17 cellular contexts compared by ENCODE assay signal in the genomic region with DNA sequence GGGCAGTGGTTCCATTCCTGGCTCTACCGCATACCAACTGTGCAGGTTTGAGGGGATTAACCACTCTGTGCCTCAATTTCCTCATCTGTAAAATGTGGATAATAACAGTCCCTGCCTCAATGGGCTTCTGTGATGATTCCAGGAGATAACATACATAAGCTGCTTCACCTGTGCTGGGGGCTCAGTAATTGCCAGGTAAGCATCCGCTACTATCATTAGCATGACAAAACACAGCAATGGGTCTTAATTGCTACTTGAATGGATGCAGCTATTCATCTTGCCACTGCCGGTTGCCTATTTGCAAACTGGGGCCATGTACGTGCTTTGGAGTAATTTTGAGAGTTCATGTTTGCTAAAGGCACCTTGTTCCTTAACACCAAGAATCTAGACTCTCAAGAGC.
DNase-seq lines count a peak whose midpoint lies in the region; ATAC-seq and TF ChIP-seq lines count a peak whose summit lies in the region.
"Had no signal": no experiment of that assay in that cellular context is flagged by ENCODE, and none has a peak within 500 bp of the region (broad histone marks: within the 10 kb centered on the region; RNA-seq: fewer than 3 reads in every experiment).

No MANE protein-coding gene starts in this region.

- no peak overlapping the region for H2AFZ ChIP-seq in H9 (ENCODE audit: low read length)

- H2BK5ac ChIP-seq in H9 (ENCODE audit: insufficient read length, low read length), result no peak overlapping the region

- H3K56ac ChIP-seq in H9 (ENCODE audit: insufficient read length, low read depth, low read length), result no peak overlapping the region

- H3K9me3 ChIP-seq in H9 (ENCODE audit: control insufficient read depth, low read depth, low read length), result no peaks in the 10 kb centered on the region
- H3K9me3 ChIP-seq in left lung, result peaks cover 0 to 14% of the 10 kb centered on the region in 2 donors

- H3K4me3 Mint-ChIP-seq in H9 (peak overlapping the region; percentile 14 to 40; a peak in 1 of 5 replicates), WTC11 (no peak overlapping the region)
- H3K4me3 Mint-ChIP-seq: CD14-positive monocyte, HFFc6 had no signal

- no peak overlapping the region for H3K4ac ChIP-seq in H9 (ENCODE audit: low read depth, low read length)

- H3K79me1 ChIP-seq in H9 (ENCODE audit: insufficient read depth, low read depth, low read length, poor library complexity, severe bottlenecking), result no peaks in the 10 kb centered on the region

- TF ChIP-seq CTCF in H9 (conservative IDR thresholded peaks at IDR 0.05), result no peak
- TF ChIP-seq CTCF in WTC11 (IDR thresholded peaks at IDR 0.05), result no peak
- TF ChIP-seq CTCF in left lung (IDR thresholded peaks at IDR 0.05), result no peak

- peaks cover 51 to 61% of the 10 kb centered on the region in 2 experiments for H3K4me1 Mint-ChIP-seq in H9
- H3K4me1 Mint-ChIP-seq in WTC11, result peaks cover 3% of the 10 kb centered on the region; the same call in 1 of the 2 replicates
- H3K4me1 Mint-ChIP-seq: CD14-positive monocyte had no signal

- H3K4me2 ChIP-seq in H9 (ENCODE audit: insufficient read depth, insufficient read length, low read length), result peak overlapping the region; percentile 69

- H3K18ac ChIP-seq in H9 (ENCODE audit: insufficient read length, low read depth, low read length), result no peak overlapping the region

- H3T11ph ChIP-seq in H9 (ENCODE audit: low read length), result no peak overlapping the region

- WGBS in H9 (ENCODE audit: extremely low coverage, insufficient read length, low lambda C conversion rate), result no CpG with 5 or more reads among the region's 4 CpGs

- peaks cover 2% of the 10 kb centered on the region for H3K23me2 ChIP-seq in H9 (ENCODE audit: insufficient read length, low read depth, low read length, poor library complexity, severe bottlenecking)

- no peaks in the 10 kb centered on the region for H3K36me3 ChIP-seq in left lung

- no peak overlapping the region for H2BK20ac ChIP-seq in H9 (ENCODE audit: low read depth, low read length, poor library complexity, severe bottlenecking)

- H4K8ac ChIP-seq in H9 (replicated peaks; ENCODE audit: insufficient read length, low read depth, low read length), result no peak overlapping the region

- H2BK15ac ChIP-seq in H9 (ENCODE audit: low read depth, low read length), result no peak overlapping the region

- DNase-seq in H9 (peak; percentile 87), NCI-H1436 (lab: John Stamatoyannopoulos, UW) (peak; percentile 38), WTC11 (ENCODE audit: low spot score) (no peak), iPS-NIHi11 (ENCODE audit: low spot score) (peak; percentile 33), left lung (no peak)
- DNase-seq: ACHN, AML-193, HFFc6, NCI-H1694, NCI-H446 treated with DMSO at 0.1 percent for 48 hours, OCI-M1, RPMI8226, SIG-M5 had no signal

- H3K27ac ChIP-seq in H9 (ENCODE audit: insufficient read length, low read depth, low read length), result peak overlapping the region; percentile 88
- H3K27ac ChIP-seq in left lung, result no peak overlapping the region

- H2BK120ac ChIP-seq in H9 (ENCODE audit: low read depth, low read length, poor library complexity, severe bottlenecking), result no peak overlapping the region

- no peak overlapping the region for H2AK5ac ChIP-seq in H9 (ENCODE audit: insufficient read length, low read length)

- POLR2A ChIA-PET in WTC11 (lab: Charles Lee), result no interaction called here

- H3K36me3 Mint-ChIP-seq in H9 (ENCODE audit: insufficient read depth in 1 of 3, low read depth in 3 of 3), result peaks cover 18 to 26% (median 20%) of the 10 kb centered on the region in 3 experiments
- peaks cover 76% of the 10 kb centered on the region for H3K36me3 Mint-ChIP-seq in WTC11
- H3K36me3 Mint-ChIP-seq: CD14-positive monocyte had no signal

- intact Hi-C loops in left lung (cut with DNase I), result no loop called here

- H4K91ac ChIP-seq in H9 (ENCODE audit: insufficient read length, low read depth, low read length), result no peak overlapping the region

- H3K4me1 ChIP-seq in H9 (ENCODE audit: insufficient read depth, low read length) (peaks cover 21% of the 10 kb centered on the region), left lung (no peaks in the 10 kb centered on the region)

- H3K27me3 Mint-ChIP-seq in H9 (ENCODE audit: low read depth) (no peaks in the 10 kb centered on the region), WTC11 (ENCODE audit: low read depth) (peaks cover 22% of the 10 kb centered on the region)

- H4K5ac ChIP-seq in H9 (ENCODE audit: insufficient read length, low read depth, low read length), result no peak overlapping the region

- CTCF ChIA-PET in WTC11 (lab: Charles Lee), result no interaction called here

- no peak overlapping the region for H3K4me3 ChIP-seq in left lung

- H3K9me3 Mint-ChIP-seq in H9 (peaks cover 18% of the 10 kb centered on the region in 2 experiments), WTC11 (peaks cover 85% of the 10 kb centered on the region)

- no peak overlapping the region for H3K14ac ChIP-seq in H9 (ENCODE audit: insufficient read depth, low read length)

- no peak overlapping the region for H3K9ac ChIP-seq in H9 (ENCODE audit: extremely low read depth, insufficient read length, low read length)

- no peak overlapping the region for H3K23ac ChIP-seq in H9 (ENCODE audit: insufficient read length, low read depth, low read length)

- no peak for ATAC-seq in WTC11
- no peak for ATAC-seq in HG03442 (IDR thresholded peaks at IDR 0.05; ENCODE audit: unreplicated experiment)
- ATAC-seq in left lung, result no peak
- no peak for ATAC-seq in HG03097 (IDR thresholded peaks at IDR 0.05; ENCODE audit: low FRiP score, unreplicated experiment)
- no peak for ATAC-seq in HG02571 (IDR thresholded peaks at IDR 0.05; ENCODE audit: unreplicated experiment)

- no peak overlapping the region for H2BK12ac ChIP-seq in H9 (ENCODE audit: insufficient read length, low read depth, low read length)

- H3K27ac Mint-ChIP-seq in H9, result peak overlapping the region in 2 of 3 experiments; percentile 94 to 96; a peak in 6 of 7 replicates
- no peak overlapping the region for H3K27ac Mint-ChIP-seq in WTC11
- H3K27ac Mint-ChIP-seq: CD14-positive monocyte, HFFc6 had no signal

- H3K79me2 ChIP-seq in H9 (ENCODE audit: insufficient read depth, low read length), result no peaks in the 10 kb centered on the region; the same call in 1 of the 2 replicates

- H4K20me1 ChIP-seq in H9 (ENCODE audit: control insufficient read depth, insufficient read depth, insufficient read length), result no peaks in the 10 kb centered on the region

- no peaks in the 10 kb centered on the region for H3K27me3 ChIP-seq in H9 (ENCODE audit: insufficient read depth, low read length)
- H3K27me3 ChIP-seq in left lung, result no peaks in the 10 kb centered on the region

TF ChIP-seq in WTC11, 78 proteins besides CTCF, POLR2A, EP300 and RAD21:
- no peak for TF ChIP-seq ZNF317 (CRISPR knock-in tag; IDR thresholded peaks at IDR 0.05; ENCODE audit: borderline replicate concordance, low read depth)
- TF ChIP-seq, protein P1, sequence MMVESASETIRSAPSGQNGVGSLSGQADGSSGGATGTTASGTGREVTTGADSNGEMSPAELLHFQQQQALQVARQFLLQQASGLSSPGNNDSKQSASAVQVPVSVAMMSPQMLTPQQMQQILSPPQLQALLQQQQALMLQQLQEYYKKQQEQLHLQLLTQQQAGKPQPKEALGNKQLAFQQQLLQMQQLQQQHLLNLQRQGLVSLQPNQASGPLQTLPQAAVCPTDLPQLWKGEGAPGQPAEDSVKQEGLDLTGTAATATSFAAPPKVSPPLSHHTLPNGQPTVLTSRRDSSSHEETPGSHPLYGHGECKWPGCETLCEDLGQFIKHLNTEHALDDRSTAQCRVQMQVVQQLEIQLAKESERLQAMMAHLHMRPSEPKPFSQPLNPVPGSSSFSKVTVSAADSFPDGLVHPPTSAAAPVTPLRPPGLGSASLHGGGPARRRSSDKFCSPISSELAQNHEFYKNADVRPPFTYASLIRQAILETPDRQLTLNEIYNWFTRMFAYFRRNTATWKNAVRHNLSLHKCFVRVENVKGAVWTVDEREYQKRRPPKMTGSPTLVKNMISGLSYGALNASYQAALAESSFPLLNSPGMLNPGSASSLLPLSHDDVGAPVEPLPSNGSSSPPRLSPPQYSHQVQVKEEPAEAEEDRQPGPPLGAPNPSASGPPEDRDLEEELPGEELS (CRISPR knock-in tag; IDR thresholded peaks at IDR 0.05), result peak; percentile 49; the same call in 1 of the 2 replicates

Comparison
In these comparisons a context has a peak if more than half of its experiments do, and no peak if none do; other contexts are left out.
1. DNase-seq: peak in H9 (single experiment), NCI-H1436 (single experiment) and iPS-NIHi11 (single experiment); none in WTC11 (single experiment) and left lung (0 of 2).